1 cellular context compared by ENCODE assay signal in the genomic region with DNA sequence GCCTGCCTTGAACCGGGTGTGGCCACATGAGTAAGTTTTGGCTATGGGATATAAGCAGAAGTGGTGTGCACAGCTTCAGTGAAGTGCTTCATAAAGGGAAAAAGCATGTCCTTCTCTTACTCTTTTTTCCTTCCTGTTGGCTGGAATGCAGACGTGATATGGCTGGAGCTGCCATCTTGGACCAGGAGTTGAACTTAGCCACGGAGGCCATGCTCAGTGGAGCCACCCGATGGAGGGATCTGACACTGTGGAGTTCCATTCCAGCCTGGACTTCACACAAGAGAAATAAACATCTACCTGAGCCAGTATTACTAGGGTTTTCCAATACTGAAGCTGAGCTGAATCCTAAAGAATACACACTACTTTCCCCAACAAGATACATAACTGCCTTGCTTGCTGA.
TF ChIP-seq lines count a peak whose summit lies in the region.

No MANE protein-coding gene starts in this region.

TF ChIP-seq in K562, 482 proteins besides CTCF, POLR2A, EP300 and RAD21 (continued from another document):
- TF ChIP-seq, protein P1, sequence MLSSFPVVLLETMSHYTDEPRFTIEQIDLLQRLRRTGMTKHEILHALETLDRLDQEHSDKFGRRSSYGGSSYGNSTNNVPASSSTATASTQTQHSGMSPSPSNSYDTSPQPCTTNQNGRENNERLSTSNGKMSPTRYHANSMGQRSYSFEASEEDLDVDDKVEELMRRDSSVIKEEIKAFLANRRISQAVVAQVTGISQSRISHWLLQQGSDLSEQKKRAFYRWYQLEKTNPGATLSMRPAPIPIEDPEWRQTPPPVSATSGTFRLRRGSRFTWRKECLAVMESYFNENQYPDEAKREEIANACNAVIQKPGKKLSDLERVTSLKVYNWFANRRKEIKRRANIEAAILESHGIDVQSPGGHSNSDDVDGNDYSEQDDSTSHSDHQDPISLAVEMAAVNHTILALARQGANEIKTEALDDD (IDR thresholded peaks at IDR 0.05): no peak
